12 cellular contexts compared by ENCODE assay signal in the genomic region with DNA sequence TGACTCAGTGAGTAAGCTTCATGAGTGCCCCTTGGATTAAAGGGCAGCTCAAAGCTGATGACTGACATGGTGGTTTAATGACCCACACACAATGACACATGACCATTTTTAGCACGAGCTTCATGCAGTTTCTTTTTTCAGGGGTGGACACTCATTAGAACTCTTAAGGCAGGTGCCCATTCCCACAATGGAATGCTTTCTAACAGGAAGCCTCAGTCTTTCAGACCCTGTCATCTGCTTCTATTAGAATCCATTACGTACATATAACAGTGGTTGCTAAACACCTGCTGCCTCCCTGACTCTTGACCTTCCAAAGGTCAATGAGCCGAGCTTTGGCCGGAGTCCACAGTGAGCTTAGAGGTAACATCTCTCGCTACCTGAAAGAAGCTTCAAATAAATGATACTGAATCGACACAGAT. TPM values are rescaled to one million over a fixed set of nuclear protein-coding genes. Genes with fewer than 3 reads are reported as not detected.
DNase-seq lines count a peak whose midpoint lies in the region; ATAC-seq and TF ChIP-seq lines count a peak whose summit lies in the region.
"Had no signal": no experiment of that assay in that cellular context is flagged by ENCODE, and none has a peak within 500 bp of the region (broad histone marks: within the 10 kb centered on the region; RNA-seq: fewer than 3 reads in every experiment).

No MANE protein-coding gene starts in this region.

- H3K36me3 Mint-ChIP-seq in osteocyte (ENCODE audit: unreplicated experiment): no peaks in the 10 kb centered on the region

- no peaks in the 10 kb centered on the region for H3K9me3 Mint-ChIP-seq in osteocyte (ENCODE audit: unreplicated experiment)
- H3K9me3 Mint-ChIP-seq: stimulated activated naive CD8-positive, alpha-beta T cell treated with anti-CD3 and anti-CD28 coated beads, Interleukin-15, Interleukin-2, amounts not matched to agents 100 ng/mL and 50 ng/mL, for 24 hours had no signal

- no peaks in the 10 kb centered on the region for H3K27me3 Mint-ChIP-seq in osteocyte (ENCODE audit: unreplicated experiment)
- H3K27me3 Mint-ChIP-seq: stimulated activated naive CD8-positive, alpha-beta T cell treated with anti-CD3 and anti-CD28 coated beads, Interleukin-15, Interleukin-2, amounts not matched to agents 100 ng/mL and 50 ng/mL, for 24 hours had no signal

- TF ChIP-seq CTCF in epithelial cell of esophagus (IDR thresholded peaks at IDR 0.05; ENCODE audit: insufficient read depth, low read depth, low read length, missing control alignments) (no peak), osteocyte (IDR thresholded peaks at IDR 0.05) (no peak)

- H3K4me3 ChIP-seq in epithelial cell of esophagus (ENCODE audit: low read length): no peak overlapping the region

- peak overlapping the region; percentile 98 for H3K27ac Mint-ChIP-seq in osteocyte (ENCODE audit: unreplicated experiment)
- H3K27ac Mint-ChIP-seq: stimulated activated naive CD8-positive, alpha-beta T cell treated with anti-CD3 and anti-CD28 coated beads, Interleukin-15, Interleukin-2, amounts not matched to agents 100 ng/mL and 50 ng/mL, for 24 hours had no signal

- DNase-seq in COLO668 (lab: John Stamatoyannopoulos, UW; ENCODE audit: unreplicated experiment): peak; percentile 16
- DNase-seq in NCI-H460 (ENCODE audit: extremely low read depth, low read depth): peak; percentile 28
- DNase-seq in epithelial cell of esophagus (ENCODE audit: low read depth): peak; percentile 47
- DNase-seq in osteocyte (ENCODE audit: extremely low spot score, unreplicated experiment): peak; percentile 5
- no peak for DNase-seq in activated CD4-positive, alpha-beta T cell treated with anti-CD3 and anti-CD28 coated beads for 1 hour
- DNase-seq in retina: no peak
- DNase-seq: activated T-cell treated with anti-CD3 and anti-CD28 coated beads, Interleukin-2, amount 50 U/mL, for 1 hour; NCI-H187 treated with DMSO at 0.1 percent for 48 hours; T-helper 9 cell had no signal

- peak overlapping the region; percentile 55 for H3K4me3 Mint-ChIP-seq in osteocyte (ENCODE audit: unreplicated experiment)
- H3K4me3 Mint-ChIP-seq: stimulated activated naive CD8-positive, alpha-beta T cell treated with anti-CD3 and anti-CD28 coated beads, Interleukin-15, Interleukin-2, amounts not matched to agents 100 ng/mL and 50 ng/mL, for 24 hours had no signal

- H3K4me1 Mint-ChIP-seq in osteocyte (ENCODE audit: unreplicated experiment): peaks cover 54% of the 10 kb centered on the region

- no peak for ATAC-seq in HG03457 (IDR thresholded peaks at IDR 0.05; ENCODE audit: unreplicated experiment)
- ATAC-seq in GM18861 (IDR thresholded peaks at IDR 0.05; ENCODE audit: unreplicated experiment): no peak

RNA-seq across cellular contexts. Expression of gene AKNAD1, which starts 27.4 kb away (rescaled TPM):
- 0.75 and 1.5 TPM in 2 replicates for total RNA-seq in NCI-H460 (2014; rRNA removed; shearing (Covaris generic))
- polyA plus RNA-seq in NCI-H460 (2014; cell fraction: nucleus; rRNA removed): 0.06 TPM in 1 of 2 replicates, not detected in the other
- 0.70 and 1.1 TPM in 2 replicates for total RNA-seq in osteocyte

RNA-seq across cellular contexts. Expression of gene GPSM2, which starts 47.3 kb away (rescaled TPM):
- total RNA-seq in NCI-H460 (2014; rRNA removed; shearing (Covaris generic)): 31.0 and 35.3 TPM in 2 replicates
- polyA plus RNA-seq in NCI-H460 (2014; cell fraction: nucleus; rRNA removed): 14.6 and 27.0 TPM in 2 replicates
- 37.1 and 40.9 TPM in 2 replicates for total RNA-seq in osteocyte

Comparison
In these comparisons a context has a peak if more than half of its experiments do, and no peak if none do; other contexts are left out.
1. DNase-seq: peak in COLO668 (single experiment), NCI-H460 (single experiment), epithelial cell of esophagus (single experiment) and osteocyte (single experiment); none in activated CD4-positive, alpha-beta T cell treated with anti-CD3 and anti-CD28 coated beads for 1 hour (single experiment) and retina (single experiment).